ENCODE assay signal across 1 cellular context in genomic region chr3:52986938-52987337, GRCh38.
TF ChIP-seq lines count a peak whose summit lies in the region.

No MANE protein-coding gene starts in this region.

TF ChIP-seq in H1, 55 proteins besides CTCF, POLR2A, EP300 and RAD21:
- TF ChIP-seq PHF8 (conservative IDR thresholded peaks at IDR 0.05; ENCODE audit: low read depth, low read length): no peak
- TF ChIP-seq HDAC2 (IDR thresholded peaks at IDR 0.05; ENCODE audit: borderline replicate concordance in 1 of 2, low read depth in 2 of 2, low read length in 2 of 2): no peak
- no peak for TF ChIP-seq CBX5 (IDR thresholded peaks at IDR 0.05; ENCODE audit: low read depth, low read length)
- TF ChIP-seq NANOG (IDR thresholded peaks at IDR 0.05; ENCODE audit: insufficient read depth, low read depth, low read length, poor library complexity, severe bottlenecking): no peak
- TF ChIP-seq GABPA (IDR thresholded peaks at IDR 0.05; ENCODE audit: borderline replicate concordance, insufficient read depth, low read length): no peak
- TF ChIP-seq YY1 (IDR thresholded peaks at IDR 0.05; ENCODE audit: low read depth, low read length): no peak
- no peak for TF ChIP-seq CTBP2 (IDR thresholded peaks at IDR 0.05; ENCODE audit: borderline replicate concordance, insufficient read depth, insufficient read length, low read length)
- TF ChIP-seq RBBP5 (IDR thresholded peaks at IDR 0.05; ENCODE audit: borderline replicate concordance, low read depth, low read length): no peak
- no peak for TF ChIP-seq TEAD4 (IDR thresholded peaks at IDR 0.05; ENCODE audit: low read depth, low read length)
- no peak for TF ChIP-seq GTF2F1 (IDR thresholded peaks at IDR 0.05; ENCODE audit: borderline replicate concordance, low read depth, low read length)
- no peak for TF ChIP-seq BCL11A (IDR thresholded peaks at IDR 0.05; ENCODE audit: low read depth in 2 of 2, low read length in 2 of 2)
- no peak for TF ChIP-seq JUND (IDR thresholded peaks at IDR 0.05; ENCODE audit: low read length)
